8 cellular contexts compared by ENCODE assay signal in the genomic region with DNA sequence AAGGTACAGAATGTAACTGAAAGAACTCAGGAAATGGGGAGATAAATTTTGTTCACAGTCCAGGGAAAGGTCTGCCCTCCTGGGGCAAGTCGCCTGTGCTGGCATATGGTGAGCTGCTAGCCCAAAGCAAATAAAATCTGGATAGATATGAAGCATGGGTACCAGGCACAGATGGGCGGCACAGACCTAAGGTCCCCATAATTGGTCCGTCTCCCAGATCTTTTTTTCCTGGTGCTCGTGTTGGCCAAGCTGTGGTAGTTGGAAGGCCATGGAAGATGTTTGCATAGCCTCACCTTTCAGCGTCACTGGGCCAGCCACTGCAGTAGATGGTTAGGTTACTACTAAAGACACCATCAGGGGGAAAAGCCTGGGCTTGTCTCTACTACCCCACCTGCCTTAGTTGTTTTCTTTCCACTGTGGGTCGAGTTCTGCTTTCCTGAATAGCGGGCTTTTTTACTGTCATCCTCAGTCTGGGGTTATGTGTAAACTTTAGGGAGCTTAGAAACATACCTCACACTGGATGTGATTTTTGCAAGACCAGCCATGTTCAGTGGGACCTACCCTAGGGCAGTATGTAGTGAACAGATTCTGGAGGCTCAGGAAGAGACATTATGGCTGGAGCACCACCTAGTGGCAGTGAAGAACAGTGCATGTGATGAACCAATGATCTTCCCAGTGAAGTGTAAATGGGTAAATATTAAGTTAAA. TPM values are rescaled to one million over a fixed set of nuclear protein-coding genes. Genes with fewer than 3 reads are reported as not detected.
DNase-seq lines count a peak whose midpoint lies in the region; ATAC-seq and TF ChIP-seq lines count a peak whose summit lies in the region.

No MANE protein-coding gene starts in this region.

- no peak overlapping the region for H3K4me3 ChIP-seq in naive thymus-derived CD4-positive, alpha-beta T cell (ENCODE audit: low read length)
- H3K4me3 ChIP-seq in tibial artery = no peak overlapping the region

- H3K27ac Mint-ChIP-seq in naive thymus-derived CD4-positive, alpha-beta T cell = peak overlapping the region in 2 of 9 donors; percentile 3 to 18

- H3K36me3 ChIP-seq in naive thymus-derived CD4-positive, alpha-beta T cell (ENCODE audit: control insufficient read depth in 2 of 3, insufficient read depth in 3 of 3, low read length in 3 of 3) = no peaks in the 10 kb centered on the region
- no peaks in the 10 kb centered on the region for H3K36me3 ChIP-seq in tibial artery

- peaks cover 0 to 15% (median 0%) of the 10 kb centered on the region in 5 donors for H3K27me3 Mint-ChIP-seq in naive thymus-derived CD4-positive, alpha-beta T cell

- H3K27me3 ChIP-seq in naive thymus-derived CD4-positive, alpha-beta T cell (ENCODE audit: control insufficient read depth in 2 of 2, insufficient read depth in 2 of 2, low read length in 2 of 2) = no peaks in the 10 kb centered on the region
- no peaks in the 10 kb centered on the region for H3K27me3 ChIP-seq in tibial artery

- no peaks in the 10 kb centered on the region for H3K9me3 Mint-ChIP-seq in naive thymus-derived CD4-positive, alpha-beta T cell

- H3K4me3 Mint-ChIP-seq in naive thymus-derived CD4-positive, alpha-beta T cell = no peak overlapping the region

- intact Hi-C loops in naive thymus-derived CD4-positive, alpha-beta T cell (cut with micrococcal nuclease) = loop anchor here (1.0 to 5.0 kb wide), 9 partner anchors 11 to 879 kb away; a partner anchor contains a TSS
- intact Hi-C loops in tibial artery (cut with DNase I; ENCODE audit: low total_unique reads) = loop anchor here (1.0 to 2.0 kb wide), 2 partner anchors 65 to 202 kb away; no protein-coding TSS in a partner anchor

- H3K4me1 ChIP-seq in naive thymus-derived CD4-positive, alpha-beta T cell (ENCODE audit: control insufficient read depth in 2 of 2, insufficient read depth in 2 of 2, low read length in 2 of 2) = peaks cover 10 to 13% of the 10 kb centered on the region in 2 donors
- peaks cover 0 to 36% (median 12%) of the 10 kb centered on the region in 4 donors for H3K4me1 ChIP-seq in tibial artery

- H3K9me3 ChIP-seq in naive thymus-derived CD4-positive, alpha-beta T cell (ENCODE audit: control insufficient read depth in 2 of 3, low read length in 3 of 3) = no peaks in the 10 kb centered on the region
- no peaks in the 10 kb centered on the region for H3K9me3 ChIP-seq in tibial artery

- H3K27ac ChIP-seq in epithelial cell of prostate (peak overlapping the region; percentile 11), tibial artery (peak overlapping the region in 1 of 2 donors; percentile 15)
- H3K27ac ChIP-seq in naive thymus-derived CD4-positive, alpha-beta T cell (ENCODE audit: low read depth, low read length) = no peak overlapping the region

- ATAC-seq in GM19438 (IDR thresholded peaks at IDR 0.05; ENCODE audit: low read depth, unreplicated experiment) = peak; percentile 52
- peak; percentile 88 for ATAC-seq in naive thymus-derived CD4-positive, alpha-beta T cell

- H3K4me1 Mint-ChIP-seq in naive thymus-derived CD4-positive, alpha-beta T cell = peaks cover 10 to 33% (median 16%) of the 10 kb centered on the region in 7 donors

- TF ChIP-seq CTCF in tibial artery (IDR thresholded peaks at IDR 0.05) = peak; percentile 91 to 97

- H3K36me3 Mint-ChIP-seq in naive thymus-derived CD4-positive, alpha-beta T cell = no peaks in the 10 kb centered on the region

- POLR2A ChIA-PET in naive thymus-derived CD4-positive, alpha-beta T cell (lab: Charles Lee) = interaction anchor here (0.7 to 1.3 kb wide), 5 partner anchors 10 to 66 kb away, joined by 3 to 6 read pairs (median 4); no protein-coding TSS in a partner anchor

- CTCF ChIA-PET in naive thymus-derived CD4-positive, alpha-beta T cell (lab: Charles Lee) = interaction anchor here (0.6 to 15.0 kb wide), 18 partner anchors 9 to 1165 kb away, joined by 3 to 357 read pairs (median 5); a partner anchor contains a TSS

- DNase-seq in COLO829 (ENCODE audit: low spot score) (peak; percentile 54), HK-2 (ENCODE audit: unreplicated experiment) (peak; percentile 50), OCI-M1 (lab: John Stamatoyannopoulos, UW) (peak; percentile 84), activated T-cell treated with anti-CD3 and anti-CD28 coated beads for 24 hours (ENCODE audit: low read depth) (peak; percentile 60), epithelial cell of prostate (ENCODE audit: low read depth, low spot score) (no peak), tibial artery (peak; percentile 73 to 80)
- peak; percentile 38 to 73 (median 68) for DNase-seq in naive thymus-derived CD4-positive, alpha-beta T cell

RNA-seq across cellular contexts. Expression of a gene that starts 24.2 kb away (rescaled TPM):
- 10 to 100 TPM; 26.3 to 89.5 (median 55.6) TPM for total RNA-seq in naive thymus-derived CD4-positive, alpha-beta T cell
- 100 to 1,000 TPM; 187 to 205 TPM for polyA plus RNA-seq in naive thymus-derived CD4-positive, alpha-beta T cell
